In the genomic region with DNA sequence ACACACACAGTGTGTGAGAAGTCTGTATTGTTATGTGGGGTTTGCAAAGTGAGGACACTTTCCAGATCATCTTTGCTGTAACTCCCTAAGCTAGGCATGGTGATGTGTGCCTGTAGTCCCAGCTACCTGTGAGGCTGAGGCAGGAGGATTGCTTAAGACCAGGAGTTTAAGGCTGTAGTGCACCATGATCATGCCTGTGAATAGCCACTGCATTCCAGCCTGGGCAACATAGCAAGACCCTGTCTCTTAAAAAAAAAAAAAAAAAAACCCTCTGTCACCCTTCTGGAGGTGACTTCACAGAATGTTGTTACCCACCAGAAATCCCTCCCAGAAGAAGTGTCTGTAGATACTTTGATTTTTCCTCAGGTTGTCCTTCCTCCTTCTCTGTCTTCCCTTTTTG, we compare ENCODE assay signal across 25 cellular contexts.
"Had no signal": no experiment of that assay in that cellular context is flagged by ENCODE, and none has a peak within 500 bp of the region (broad histone marks: within the 10 kb centered on the region; RNA-seq: fewer than 3 reads in every experiment).

No MANE protein-coding gene starts in this region.

- DNase-seq: dorsolateral prefrontal cortex; effector CD8-positive, alpha-beta T cell; gastrocnemius medialis; heart right ventricle; hypothalamus; kidney glomerular epithelial cell; left lung; lower lobe of right lung; nephron progenitor cell; psoas muscle; retina; stimulated activated CD4-positive, alpha-beta T cell treated with anti-CD3 and anti-CD28 coated beads, Interleukin-15, amount 100 ng/mL, for 24 hours; stimulated activated CD4-positive, alpha-beta T cell treated with anti-CD3 and anti-CD28 coated beads, Interleukin-1b, Interleukin-23, amount 100 ng/mL, for 48 hours; stimulated activated CD4-positive, alpha-beta T cell treated with anti-CD3 and anti-CD28 coated beads, Interleukin-4, amount 100 ng/mL, for 24 hours; stimulated activated naive CD4-positive, alpha-beta T cell; stomach; substantia nigra; transverse colon had no signal

- H3K27me3 Mint-ChIP-seq: memory B cell had no signal

- H3K9me3 ChIP-seq: gastrocnemius medialis, heart right ventricle, left lung, lower lobe of right lung, psoas muscle, right lobe of liver, stomach, thoracic aorta, transverse colon had no signal

- FAIRE-seq: islet of Langerhans had no signal

- H3K27me3 ChIP-seq: dorsolateral prefrontal cortex, gastrocnemius medialis, left lung, right lobe of liver, stomach, transverse colon had no signal

- H3K4me3 ChIP-seq: coronary artery, dorsolateral prefrontal cortex, gastrocnemius medialis, heart right ventricle, left lung, lower lobe of right lung, psoas muscle, right lobe of liver, stomach, thoracic aorta, transverse colon had no signal

- ATAC-seq: esophagus mucosa, gastrocnemius medialis, heart right ventricle, left lung, lower lobe of right lung, psoas muscle, right lobe of liver had no signal

- H3K4me3 Mint-ChIP-seq: memory B cell, mesothelial cell of epicardium, nephron progenitor cell had no signal

- H3K27ac Mint-ChIP-seq: memory B cell, nephron progenitor cell had no signal

- H3K9me3 Mint-ChIP-seq: mesothelial cell of epicardium, nephron progenitor cell had no signal

- H3K27ac ChIP-seq: coronary artery, dorsolateral prefrontal cortex, gastrocnemius medialis, heart right ventricle, psoas muscle, right lobe of liver, stomach, thoracic aorta, transverse colon had no signal

- H3K36me3 Mint-ChIP-seq: mesothelial cell of epicardium had no signal

- H3K4me1 ChIP-seq: gastrocnemius medialis, psoas muscle had no signal

- H3K36me3 ChIP-seq: gastrocnemius medialis, heart right ventricle, left lung, lower lobe of right lung, right lobe of liver, stomach, thoracic aorta, transverse colon had no signal
